1 cellular context compared by ENCODE assay signal in genomic region chr11:8267831-8268529, GRCh38.
TF ChIP-seq lines count a peak whose summit lies in the region.

No MANE protein-coding gene starts in this region.

TF ChIP-seq in HEK293, 187 proteins besides CTCF, POLR2A, EP300 and RAD21 (continued from another document):
- TF ChIP-seq ZNF280D (tag by site-specific recombination; IDR thresholded peaks at IDR 0.05) (no peak), ZNF558 (tag by site-specific recombination; IDR thresholded peaks at IDR 0.05) (no peak), ZNF610 (tag by site-specific recombination; IDR thresholded peaks at IDR 0.05; ENCODE audit: borderline replicate concordance) (no peak), ZNF426 (tag by site-specific recombination; IDR thresholded peaks at IDR 0.05) (no peak), ZBTB6 (tag by site-specific recombination; IDR thresholded peaks at IDR 0.05) (no peak), ZNF138 (tag by site-specific recombination; IDR thresholded peaks at IDR 0.05; ENCODE audit: borderline replicate concordance) (no peak), PATZ1 (tag by site-specific recombination; IDR thresholded peaks at IDR 0.05) (no peak), ZNF24 (tag by site-specific recombination; IDR thresholded peaks at IDR 0.05) (no peak), MZF1 (tag by site-specific recombination; IDR thresholded peaks at IDR 0.05; ENCODE audit: borderline replicate concordance) (no peak), ZNF362 (tag by site-specific recombination; IDR thresholded peaks at IDR 0.05) (no peak), ZNF488 (tag by site-specific recombination; IDR thresholded peaks at IDR 0.05) (no peak), ZNF114 (tag by site-specific recombination; IDR thresholded peaks at IDR 0.05) (no peak), ZNF155 (tag by site-specific recombination; IDR thresholded peaks at IDR 0.05) (no peak), ZBTB26 (tag by site-specific recombination; optimal IDR thresholded peaks at IDR 0.05) (peak; percentile 35), ZNF449 (tag by site-specific recombination; IDR thresholded peaks at IDR 0.05) (no peak), TCF7L2 (IDR thresholded peaks at IDR 0.05; ENCODE audit: borderline replicate concordance, low read depth, low read length) (no peak), ZNF777 (tag by site-specific recombination; IDR thresholded peaks at IDR 0.05; ENCODE audit: borderline replicate concordance) (0 out of 2 replicates have a peak, but pooled peaks have one; percentile 33), ZNF600 (tag by site-specific recombination; IDR thresholded peaks at IDR 0.05) (peak; percentile 77), ZNF518A (tag by site-specific recombination; conservative IDR thresholded peaks at IDR 0.05; ENCODE audit: low read depth) (no peak), ZNF692 (tag by site-specific recombination; IDR thresholded peaks at IDR 0.05) (no peak), ZSCAN4 (tag by site-specific recombination; IDR thresholded peaks at IDR 0.05) (no peak)
